11 cellular contexts compared by ENCODE assay signal in genomic region chr1:15681346-15682290, GRCh38. TPM values are rescaled to one million over a fixed set of nuclear protein-coding genes. Genes with fewer than 3 reads are reported as not detected.
DNase-seq lines count a peak whose midpoint lies in the region; ATAC-seq and TF ChIP-seq lines count a peak whose summit lies in the region.
"Had no signal": no experiment of that assay in that cellular context is flagged by ENCODE, and none has a peak within 500 bp of the region (broad histone marks: within the 10 kb centered on the region; RNA-seq: fewer than 3 reads in every experiment).

No MANE protein-coding gene starts in this region.

- in situ Hi-C loops in transverse colon (cut with MboI; ENCODE audit: low pct_ligation_motif_present in 1 of 4, low pct_unique_long_range_greater_than_20kb in 1 of 4, low sequenced_read_pairs in 3 of 4) = no loop called here

- no peak for ATAC-seq in activated T-cell treated with anti-CD3 and anti-CD28 coated beads, Interleukin-2, amount 50 U/mL, for 4 hours
- ATAC-seq in lung (ENCODE audit: insufficient read depth, low FRiP score) = no peak
- no peak for ATAC-seq in GM21619 (IDR thresholded peaks at IDR 0.05; ENCODE audit: unreplicated experiment)
- no peak for ATAC-seq in HG02973 (IDR thresholded peaks at IDR 0.05; ENCODE audit: unreplicated experiment)

- no peak overlapping the region for H3K4me3 ChIP-seq in lung
- H3K4me3 ChIP-seq in transverse colon = no peak overlapping the region
- H3K4me3 ChIP-seq: testis had no signal

- no peak for TF ChIP-seq POLR2A in transverse colon (IDR thresholded peaks at IDR 0.05)

- no peaks in the 10 kb centered on the region for H3K36me3 ChIP-seq in lung (ENCODE audit: control insufficient read depth in 2 of 2, insufficient read depth in 2 of 2, low read length in 2 of 2)
- no peaks in the 10 kb centered on the region for H3K36me3 ChIP-seq in transverse colon

- H3K27me3 ChIP-seq in lung (ENCODE audit: control insufficient read depth, insufficient read depth) (no peaks in the 10 kb centered on the region), transverse colon (no peaks in the 10 kb centered on the region)
- H3K27me3 ChIP-seq: testis had no signal

- H3K27ac ChIP-seq in lung (ENCODE audit: low read depth in 1 of 2, low read length in 1 of 2) = peak overlapping the region; percentile 63 to 83
- H3K27ac ChIP-seq in transverse colon = peak overlapping the region; percentile 18 to 58 (median 36)
- H3K27ac ChIP-seq: testis had no signal

- TF ChIP-seq CTCF in brain (conservative IDR thresholded peaks at IDR 0.05) (no peak), lung (IDR thresholded peaks at IDR 0.05; ENCODE audit: control extremely low read depth, extremely low read depth) (no peak), transverse colon (IDR thresholded peaks at IDR 0.05) (no peak)

- no peak for TF ChIP-seq EP300 in transverse colon (IDR thresholded peaks at IDR 0.05; ENCODE audit: low read depth)

- H3K36me3 Mint-ChIP-seq in activated T-cell treated with anti-CD3 and anti-CD28 coated beads, Interleukin-2, amount 50 U/mL, for 4 hours (ENCODE audit: insufficient read depth) = no peaks in the 10 kb centered on the region
- peaks cover 5% of the 10 kb centered on the region for H3K36me3 Mint-ChIP-seq in brain

- no peaks in the 10 kb centered on the region for H3K9me3 Mint-ChIP-seq in activated T-cell treated with anti-CD3 and anti-CD28 coated beads, Interleukin-2, amount 50 U/mL, for 4 hours
- peaks cover 0 to 4% (median 0%) of the 10 kb centered on the region in 5 experiments for H3K9me3 Mint-ChIP-seq in brain

- DNase-seq in activated T-cell treated with anti-CD3 and anti-CD28 coated beads, Interleukin-2, amount 50 U/mL, for 4 hours = no peak
- DNase-seq in activated T-cell treated with anti-CD3 and anti-CD28 coated beads for 4 hours (no peak), lung (ENCODE audit: low spot score) (no peak), transverse colon (no peak)
- DNase-seq in activated effector memory CD4-positive, alpha-beta T cell treated with Interleukin-2 at 50 U/mL for 16 hours = no peak
- DNase-seq: cerebellar nuclear complex; stimulated activated CD4-positive, alpha-beta T cell treated with anti-CD3 and anti-CD28 coated beads, Interleukin-12 subunit alpha, Interleukin-12 subunit beta, amount 100 ng/mL, for 4 hours had no signal

- H3K27me3 Mint-ChIP-seq in activated T-cell treated with anti-CD3 and anti-CD28 coated beads, Interleukin-2, amount 50 U/mL, for 4 hours (ENCODE audit: low read depth) = no peaks in the 10 kb centered on the region
- H3K27me3 Mint-ChIP-seq in brain = peaks cover 7% of the 10 kb centered on the region

- intact Hi-C loops in transverse colon (cut with DNase I; ENCODE audit: low total_unique reads) = no loop called here

- peak overlapping the region in 4 of 5 experiments; percentile 13 to 84 (median 47) for H3K27ac Mint-ChIP-seq in brain

- H3K9me3 ChIP-seq in lung (ENCODE audit: control insufficient read depth in 2 of 2, insufficient read depth in 1 of 2, low read length in 1 of 2) (no peaks in the 10 kb centered on the region), transverse colon (no peaks in the 10 kb centered on the region)
- H3K9me3 ChIP-seq: testis had no signal

- H3K4me1 ChIP-seq in lung (ENCODE audit: control insufficient read depth in 2 of 2, insufficient read depth in 2 of 2, low read length in 2 of 2) (peaks cover 3 to 9% of the 10 kb centered on the region in 2 donors), transverse colon (peaks cover 7 to 46% (median 21%) of the 10 kb centered on the region in 4 donors)

- peak overlapping the region; percentile 76 for H3K4me3 Mint-ChIP-seq in activated T-cell treated with anti-CD3 and anti-CD28 coated beads, Interleukin-2, amount 50 U/mL, for 4 hours
- peak overlapping the region in 3 of 5 experiments; percentile 54 to 81 (median 77) for H3K4me3 Mint-ChIP-seq in brain

- 87 to 93% methylated on average over 12 of the region's 12 CpGs for WGBS in lung, 2 donors
- WGBS in transverse colon (ENCODE audit: low coverage in 1 of 2), 2 donors = 87 to 90% methylated on average over 5 to 12 of the region's 12 CpGs

- H3K4me1 Mint-ChIP-seq in activated T-cell treated with anti-CD3 and anti-CD28 coated beads, Interleukin-2, amount 50 U/mL, for 4 hours (ENCODE audit: low read depth) = peaks cover 25% of the 10 kb centered on the region
- peaks cover 21% of the 10 kb centered on the region for H3K4me1 Mint-ChIP-seq in brain

RNA-seq across cellular contexts. Expression of gene PLEKHM2, which starts 2.5 kb away (rescaled TPM):
- 10 to 100 TPM; 58.1 to 67.5 (median 62.1) TPM for total RNA-seq in activated T-cell treated with anti-CD3 and anti-CD28 coated beads, Interleukin-2, amount 50 U/mL, for 4 hours
- polyA plus RNA-seq in brain (ENCODE audit: insufficient read depth, low read depth, low replicate concordance) = 91.6 TPM
- total RNA-seq in lung = 10 to 100 TPM; 32.5 to 79.2 TPM
- polyA plus RNA-seq in lung = 10 to 100 TPM; 49.3 to 76.9 TPM
- 10 to 100 TPM; 27.7 to 40.3 (median 33.0) TPM for total RNA-seq in transverse colon

RNA-seq across cellular contexts. Expression of gene SLC25A34, which starts 54.4 kb away (rescaled TPM):
- total RNA-seq in activated T-cell treated with anti-CD3 and anti-CD28 coated beads, Interleukin-2, amount 50 U/mL, for 4 hours = 1 to 10 TPM; 1.1 to 2.8 (median 1.4) TPM
- polyA plus RNA-seq in brain (ENCODE audit: insufficient read depth, low read depth, low replicate concordance) (3.9 TPM), lung (1 to 10 TPM; 1.7 to 2.7 TPM)
- total RNA-seq in lung (1 to 10 TPM; 1.6 to 4.2 TPM), transverse colon (10 to 100 TPM; 12.9 to 73.3 (median 36.2) TPM)
